ENCODE assay signal across 11 cellular contexts in the genomic region with DNA sequence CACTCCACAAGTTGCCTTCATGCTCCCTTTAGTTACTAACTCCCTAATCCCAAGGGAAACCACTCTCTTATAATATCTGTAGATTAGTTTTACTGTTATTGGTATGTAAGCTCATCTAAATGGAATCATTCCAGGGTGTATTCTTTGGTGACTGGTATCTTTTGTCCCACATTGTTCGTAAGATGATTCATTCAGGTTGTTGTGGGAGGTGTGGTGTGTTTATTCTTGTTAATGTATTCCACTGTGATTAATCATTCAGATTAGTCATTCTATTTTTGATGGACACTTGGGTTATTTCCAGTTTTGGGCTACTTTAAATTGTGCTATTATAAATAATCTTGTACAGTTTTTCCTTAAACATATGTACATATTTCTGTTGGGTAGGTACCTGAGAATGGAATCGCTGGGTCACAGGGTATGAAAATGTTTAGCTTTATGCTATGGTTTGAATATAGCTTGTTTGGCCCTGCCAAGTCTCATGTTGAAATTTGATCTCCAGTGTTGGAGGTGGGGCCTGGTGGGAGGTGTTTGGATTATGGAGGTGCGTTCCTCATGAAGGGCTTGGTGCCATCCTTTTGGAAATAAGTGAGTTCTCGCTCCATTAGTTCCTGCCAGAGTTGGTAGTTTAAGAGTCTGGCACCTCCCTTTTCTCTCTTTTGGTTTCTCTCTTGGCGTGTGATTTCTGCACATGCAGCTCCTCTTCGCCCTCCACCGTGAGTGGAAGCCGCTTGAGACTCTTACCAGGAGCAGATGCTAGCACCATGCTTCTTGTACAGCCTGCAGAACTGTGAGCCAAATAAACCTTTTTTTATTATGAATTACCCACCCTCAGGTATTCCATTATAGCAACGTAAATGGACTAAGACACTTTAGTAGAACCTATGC. TPM values are rescaled to one million over a fixed set of nuclear protein-coding genes. Genes with fewer than 3 reads are reported as not detected.
A peak's percentile ranks its signal among the peaks of the same experiment; 100 is the strongest.
DNase-seq lines count a peak whose midpoint lies in the region; ATAC-seq and TF ChIP-seq lines count a peak whose summit lies in the region.
"Had no signal": no experiment of that assay in that cellular context is flagged by ENCODE, and none has a peak within 500 bp of the region (broad histone marks: within the 10 kb centered on the region; RNA-seq: fewer than 3 reads in every experiment).

No MANE protein-coding gene starts in this region.

- peak overlapping the region; percentile 33 for H3K27ac Mint-ChIP-seq in chondrocyte (ENCODE audit: unreplicated experiment)
- H3K27ac Mint-ChIP-seq in mesothelial cell of epicardium: no peak overlapping the region

- 90 to 92% methylated on average over 9 of the region's 9 CpGs for WGBS in aorta, 2 donors

- no peak for TF ChIP-seq CTCF in chondrocyte (IDR thresholded peaks at IDR 0.05)
- no peak for TF ChIP-seq CTCF in retinal pigment epithelial cell (conservative IDR thresholded peaks at IDR 0.05; ENCODE audit: low read depth, low read length)
- TF ChIP-seq CTCF in mesothelial cell of epicardium (IDR thresholded peaks at IDR 0.05; ENCODE audit: unreplicated experiment): no peak

- H3K9me3 Mint-ChIP-seq in chondrocyte (ENCODE audit: low read depth) (no peaks in the 10 kb centered on the region), mesothelial cell of epicardium (no peaks in the 10 kb centered on the region)

- H3K27me3 ChIP-seq in aorta (ENCODE audit: control insufficient read depth in 1 of 2, insufficient read depth in 2 of 2, low read length in 1 of 2): no peaks in the 10 kb centered on the region
- H3K27me3 ChIP-seq: heart right ventricle, neutrophil had no signal

- peaks cover 3% of the 10 kb centered on the region in 2 donors for H3K36me3 ChIP-seq in aorta (ENCODE audit: control insufficient read depth in 1 of 2, insufficient read depth in 2 of 2, low read length in 1 of 2)
- H3K36me3 ChIP-seq: neutrophil had no signal

- peaks cover 0 to 3% of the 10 kb centered on the region in 2 donors for H3K4me1 ChIP-seq in aorta (ENCODE audit: control insufficient read depth in 1 of 2, insufficient read depth in 2 of 2, low read length in 2 of 2)

- H3K27ac ChIP-seq in aorta (ENCODE audit: low read depth in 1 of 2, low read length in 2 of 2): no peak overlapping the region
- H3K27ac ChIP-seq: heart right ventricle, neutrophil, SK-N-MC had no signal

- DNase-seq in NCI-H510A treated with DMSO at 0.1 percent for 48 hours (lab: John Stamatoyannopoulos, UW) (peak; percentile 35), NCI-H510A (lab: John Stamatoyannopoulos, UW) (no peak), NCI-H2171 treated with DMSO at 0.1 percent for 48 hours (lab: John Stamatoyannopoulos, UW) (peak; percentile 43), chondrocyte (ENCODE audit: low spot score) (no peak), retinal pigment epithelial cell (ENCODE audit: low read depth) (peak; percentile 79), mesothelial cell of epicardium (ENCODE audit: low spot score in 2 of 2, unreplicated experiment in 2 of 2) (no peak), aorta (no peak)
- DNase-seq: heart right ventricle had no signal

- peaks cover 17% of the 10 kb centered on the region for H3K4me1 Mint-ChIP-seq in chondrocyte (ENCODE audit: low read depth)
- H3K4me1 Mint-ChIP-seq in mesothelial cell of epicardium: peaks cover 10% of the 10 kb centered on the region

- H3K4me3 Mint-ChIP-seq in chondrocyte (ENCODE audit: unreplicated experiment): no peak overlapping the region
- no peak overlapping the region for H3K4me3 Mint-ChIP-seq in mesothelial cell of epicardium

- H3K36me3 Mint-ChIP-seq in chondrocyte (ENCODE audit: low read depth): peaks cover 2% of the 10 kb centered on the region
- H3K36me3 Mint-ChIP-seq in mesothelial cell of epicardium: peaks cover 26% of the 10 kb centered on the region

- H3K9me3 ChIP-seq in aorta (ENCODE audit: control insufficient read depth, low read length): no peaks in the 10 kb centered on the region
- H3K9me3 ChIP-seq: heart right ventricle, neutrophil had no signal

- ATAC-seq in aorta (ENCODE audit: low FRiP score) (no peak), HG02884 (IDR thresholded peaks at IDR 0.05; ENCODE audit: unreplicated experiment) (no peak)

- no peak overlapping the region for H3K4me3 ChIP-seq in retinal pigment epithelial cell (ENCODE audit: low read length)
- no peak overlapping the region for H3K4me3 ChIP-seq in aorta (ENCODE audit: low read length in 2 of 2)
- H3K4me3 ChIP-seq: heart right ventricle, SK-N-MC had no signal

- intact Hi-C loops in aorta (cut with DNase I): no loop called here

- H3K27me3 Mint-ChIP-seq in chondrocyte (ENCODE audit: low read depth): no peaks in the 10 kb centered on the region
- H3K27me3 Mint-ChIP-seq in mesothelial cell of epicardium (ENCODE audit: low read depth): no peaks in the 10 kb centered on the region

RNA-seq across cellular contexts. Expression of a gene that starts 13.8 kb away (rescaled TPM):
- total RNA-seq in chondrocyte (28.6 to 29.7 TPM (median 29.3 TPM) in 3 replicates), mesothelial cell of epicardium (37.5 to 38.4 TPM (median 37.7 TPM) in 3 replicates), aorta (10 to 100 TPM; 16.6 to 21.0 TPM)
- polyA plus RNA-seq in aorta: 1 to 10 TPM; 4.4 to 5.0 TPM

Comparison
In these comparisons a context has a peak if more than half of its experiments do, and no peak if none do; other contexts are left out.
1. DNase-seq: peak in NCI-H510A treated with DMSO at 0.1 percent for 48 hours (single experiment), NCI-H2171 treated with DMSO at 0.1 percent for 48 hours (single experiment) and retinal pigment epithelial cell (single experiment); none in NCI-H510A (single experiment), chondrocyte (single experiment), mesothelial cell of epicardium (0 of 2) and aorta (0 of 2).